17 cellular contexts compared by ENCODE assay signal in genomic region chr4:3825530-3825929, GRCh38. TPM values are rescaled to one million over a fixed set of nuclear protein-coding genes. Genes with fewer than 3 reads are reported as not detected.
DNase-seq lines count a peak whose midpoint lies in the region; ATAC-seq, FAIRE-seq and TF ChIP-seq lines count a peak whose summit lies in the region.
"Had no signal": no experiment of that assay in that cellular context is flagged by ENCODE, and none has a peak within 500 bp of the region (broad histone marks: within the 10 kb centered on the region; RNA-seq: fewer than 3 reads in every experiment).

No MANE protein-coding gene starts in this region.

- no peaks in the 10 kb centered on the region for H4K20me1 ChIP-seq in IMR-90 (ENCODE audit: insufficient read depth, low read length)
- H4K20me1 ChIP-seq: BLaER1 had no signal

- no peak for FAIRE-seq in kidney (lab: Jason Lieb, UNC)
- FAIRE-seq: H1 had no signal

- H3K23ac ChIP-seq in IMR-90 (ENCODE audit: low read depth, low read length) (no peak overlapping the region), neuronal stem cell (ENCODE audit: low read depth, low read length, poor library complexity) (no peak overlapping the region)

- no peak for ATAC-seq in Right ventricle myocardium inferior
- no peak for ATAC-seq in IMR-90 (ENCODE audit: low read depth)

- TF ChIP-seq RAD21 in IMR-90 (IDR thresholded peaks at IDR 0.05; ENCODE audit: low read length): no peak

- WGBS in IMR-90 (ENCODE audit: extremely low coverage in 2 of 2, insufficient read length in 1 of 2), 2 experiments: 80% methylated on average over 2 of the region's 11 CpGs; no CpG with 5 or more reads in 1 of the 2 experiments
- WGBS in neuronal stem cell (ENCODE audit: extremely low coverage in 2 of 2, insufficient read length in 2 of 2, insufficient replicate concordance in 1 of 2), 2 donors: no CpG with 5 or more reads among the region's 11 CpGs

- peaks cover 25% of the 10 kb centered on the region for H3K27me3 ChIP-seq in IMR-90 (ENCODE audit: control insufficient read depth, insufficient read depth, low read length)
- H3K27me3 ChIP-seq in neuronal stem cell (ENCODE audit: control insufficient read depth in 3 of 3, insufficient read depth in 3 of 3, low read depth in 1 of 3, low read length in 3 of 3): peaks cover 0 to 30% (median 8%) of the 10 kb centered on the region in 3 experiments
- H3K27me3 ChIP-seq: BLaER1 had no signal

- no peak for TF ChIP-seq POLR2A in IMR-90 (IDR thresholded peaks at IDR 0.05; ENCODE audit: low read depth, low read length)

- H3K4me3 ChIP-seq in IMR-90 (ENCODE audit: insufficient read depth, low read depth, low read length) (no peak overlapping the region), kidney (ENCODE audit: low read length in 2 of 2) (no peak overlapping the region), neuronal stem cell (ENCODE audit: low read length in 2 of 2) (no peak overlapping the region)
- H3K4me3 ChIP-seq: BLaER1 had no signal

- CTCF ChIA-PET in IMR-90 (lab: Yijun Ruan, JAX): no interaction called here

- H2AFZ ChIP-seq in IMR-90 (replicated peaks; ENCODE audit: low read length, poor library complexity) (peak overlapping the region; percentile 51), neuronal stem cell (ENCODE audit: low read length) (no peak overlapping the region)

- in situ Hi-C loops in IMR-90 (cut with MboI; ENCODE audit: low sequenced_read_pairs): no loop called here

- H3K18ac ChIP-seq in IMR-90 (ENCODE audit: low read depth, low read length) (no peak overlapping the region), neuronal stem cell (ENCODE audit: low read length) (no peak overlapping the region)

- H4K8ac ChIP-seq in IMR-90 (ENCODE audit: low read depth in 2 of 2, low read length in 2 of 2): no peak overlapping the region
- no peak overlapping the region for H4K8ac ChIP-seq in neuronal stem cell (ENCODE audit: low read depth, low read length)

- dilution Hi-C loops in IMR-90 (cut with HindIII; ENCODE audit: low sequenced_read_pairs, unreplicated experiment): no loop called here

- H3K4me1 ChIP-seq in IMR-90 (ENCODE audit: control insufficient read depth, insufficient read depth, low read length) (no peaks in the 10 kb centered on the region), kidney (ENCODE audit: control insufficient read depth in 1 of 2, insufficient read depth in 1 of 2, low read depth in 1 of 2, low read length in 2 of 2) (peaks cover 10 to 19% of the 10 kb centered on the region in 2 donors), neuronal stem cell (ENCODE audit: control insufficient read depth in 2 of 2, insufficient read depth in 1 of 2, low read depth in 1 of 2, low read length in 2 of 2) (peaks cover 0 to 34% of the 10 kb centered on the region in 2 donors)

- H2AK9ac ChIP-seq in IMR-90 (replicated peaks; ENCODE audit: low read depth, low read length, poor library complexity): no peak overlapping the region

- no peak overlapping the region for H3K27ac ChIP-seq in IMR-90 (ENCODE audit: insufficient read depth, low read length)
- H3K27ac ChIP-seq in kidney (ENCODE audit: low read depth in 2 of 2, low read length in 2 of 2): no peak overlapping the region
- H3K27ac ChIP-seq in neuronal stem cell (replicated peaks; ENCODE audit: low read length): no peak overlapping the region
- H3K27ac ChIP-seq: BLaER1 had no signal

- H3K9ac ChIP-seq in IMR-90 (ENCODE audit: low read depth, low read length) (no peak overlapping the region), kidney (ENCODE audit: low read length in 2 of 2) (no peak overlapping the region), neuronal stem cell (ENCODE audit: low read depth, low read length, poor library complexity) (no peak overlapping the region)
- H3K9ac ChIP-seq: BLaER1 had no signal

- H3K14ac ChIP-seq in IMR-90 (replicated peaks; ENCODE audit: low read depth, low read length) (no peak overlapping the region), neuronal stem cell (ENCODE audit: low read length) (no peak overlapping the region)

- no peak overlapping the region for H4K5ac ChIP-seq in IMR-90 (ENCODE audit: low read depth, low read length)

- H3K9me1 ChIP-seq in IMR-90 (ENCODE audit: insufficient read depth, low read length): no peaks in the 10 kb centered on the region

- H4K91ac ChIP-seq in IMR-90 (ENCODE audit: insufficient read depth, low read depth, low read length) (no peak overlapping the region), neuronal stem cell (ENCODE audit: low read depth, low read length, poor library complexity) (no peak overlapping the region)

- H3K79me1 ChIP-seq in IMR-90 (ENCODE audit: low read depth in 1 of 2, low read length in 2 of 2) (no peaks in the 10 kb centered on the region), neuronal stem cell (ENCODE audit: low read depth, low read length) (no peaks in the 10 kb centered on the region)

- H2BK20ac ChIP-seq in IMR-90 (ENCODE audit: low read depth, low read length): no peak overlapping the region

- DNase-seq in Right ventricle myocardium inferior (ENCODE audit: missing footprints): peak; percentile 21
- no peak for DNase-seq in cardiac septum (ENCODE audit: low spot score)
- no peak for DNase-seq in IMR-90
- peak; percentile 35 for DNase-seq in kidney
- no peak for DNase-seq in neuronal stem cell (ENCODE audit: low spot score)
- no peak for DNase-seq in stimulated activated CD4-positive, alpha-beta T cell treated with anti-CD3 and anti-CD28 coated beads, Interleukin-4, amount 100 ng/mL, for 1 hour
- DNase-seq in stimulated activated CD4-positive, alpha-beta T cell treated with anti-CD3 and anti-CD28 coated beads, Interleukin-12 subunit alpha, Interleukin-12 subunit beta, amount 100 ng/mL, for 4 hours: no peak
- DNase-seq: 8988T; CD4-positive, alpha-beta memory T cell; DMS153; DMS79; GDM1; H9 had no signal

- H2BK12ac ChIP-seq in neuronal stem cell (ENCODE audit: low read length): peak overlapping the region; percentile 44

- TF ChIP-seq CTCF in IMR-90 (conservative IDR thresholded peaks at IDR 0.05; ENCODE audit: low read depth, low read length) (no peak), kidney (IDR thresholded peaks at IDR 0.05; ENCODE audit: borderline replicate concordance, extremely low read depth, insufficient read depth) (no peak)

- no peak overlapping the region for H3K56ac ChIP-seq in IMR-90 (ENCODE audit: extremely low read depth, insufficient read depth, low read length)

- no peak overlapping the region for H2BK120ac ChIP-seq in IMR-90 (ENCODE audit: low read depth, low read length)
- H2BK120ac ChIP-seq in neuronal stem cell (ENCODE audit: low read depth, low read length): no peak overlapping the region

- H3K4ac ChIP-seq in IMR-90 (ENCODE audit: low read depth, low read length) (no peak overlapping the region), neuronal stem cell (ENCODE audit: low read length) (no peak overlapping the region)

- no peak overlapping the region for H3K4me2 ChIP-seq in IMR-90 (ENCODE audit: low read depth, low read length)
- no peak overlapping the region for H3K4me2 ChIP-seq in neuronal stem cell (ENCODE audit: insufficient read depth, low read length, poor library complexity, severe bottlenecking)
- H3K4me2 ChIP-seq: BLaER1 had no signal

- BruUV-seq in IMR-90 (replicated peaks; lab: Mats Ljungman, UMichigan): no TSS peak

- H3K36me3 ChIP-seq in IMR-90 (ENCODE audit: control insufficient read depth, insufficient read depth, low read length) (no peaks in the 10 kb centered on the region), kidney (ENCODE audit: control insufficient read depth in 1 of 2, insufficient read depth in 2 of 2, low read length in 2 of 2) (no peaks in the 10 kb centered on the region), neuronal stem cell (replicated peaks in 1 of 2; ENCODE audit: control insufficient read depth in 2 of 2, insufficient read depth in 2 of 2, low read length in 2 of 2) (no peaks in the 10 kb centered on the region)
- H3K36me3 ChIP-seq: BLaER1 had no signal

- POLR2A ChIA-PET in IMR-90 (lab: Charles Lee; ENCODE audit: unreplicated experiment): no interaction called here

- H3K9me3 ChIP-seq in IMR-90 (ENCODE audit: control insufficient read depth, insufficient read depth, low read length): no peaks in the 10 kb centered on the region
- no peaks in the 10 kb centered on the region for H3K9me3 ChIP-seq in kidney (ENCODE audit: control insufficient read depth in 1 of 2, low read length in 2 of 2)
- H3K9me3 ChIP-seq in neuronal stem cell (replicated peaks in 1 of 2; ENCODE audit: control insufficient read depth in 2 of 2, insufficient read depth in 1 of 2, low read depth in 1 of 2, low read length in 2 of 2): peaks cover 0 to 2% of the 10 kb centered on the region in 2 donors
- H3K9me3 ChIP-seq: BLaER1 had no signal

- H2BK15ac ChIP-seq in IMR-90 (ENCODE audit: low read depth, low read length) (no peak overlapping the region), neuronal stem cell (ENCODE audit: low read length) (no peak overlapping the region)

- intact Hi-C loops in Right ventricle myocardium inferior (cut with DNase I) (no loop called here), cardiac septum (cut with DNase I) (no loop called here), IMR-90 (cut with micrococcal nuclease) (no loop called here), kidney (cut with DNase I) (no loop called here)

- H2AK5ac ChIP-seq in IMR-90 (ENCODE audit: low read depth, low read length): no peak overlapping the region
- peak overlapping the region; percentile 85 for H2AK5ac ChIP-seq in neuronal stem cell (ENCODE audit: low read depth, low read length)

- H2BK5ac ChIP-seq in IMR-90 (ENCODE audit: low read depth, low read length, poor library complexity, severe bottlenecking) (no peak overlapping the region), neuronal stem cell (ENCODE audit: low read length) (peak overlapping the region; percentile 73)

TF ChIP-seq in IMR-90, 13 proteins besides CTCF, POLR2A, EP300 and RAD21 (continues in another document):
- no peak for TF ChIP-seq ELK1 (IDR thresholded peaks at IDR 0.05; ENCODE audit: borderline replicate concordance, low read depth, low read length)
- TF ChIP-seq BHLHE40 (IDR thresholded peaks at IDR 0.05; ENCODE audit: low read depth, low read length): no peak

RNA-seq across cellular contexts. Expression of gene ADRA2C, which starts 59.3 kb away (rescaled TPM):
- total RNA-seq in Right ventricle myocardium inferior (6.9 TPM), cardiac septum (5.4 TPM), IMR-90 (2012; rRNA removed) (under 0.01 and 0.28 TPM in 2 replicates), kidney (36.2 TPM)
- polyA plus RNA-seq in IMR-90 (2012; rRNA removed) (0.14 and 0.36 TPM in 2 replicates), kidney (ENCODE audit: insufficient read depth, low read depth, low replicate concordance) (21.9 TPM)
- polyA plus RNA-seq in IMR-90 (2012; cell fraction: cytosol; rRNA removed): 0.10 and 0.22 TPM in 2 replicates
- 0.18 and 0.37 TPM in 2 replicates for polyA plus RNA-seq in IMR-90 (2012; cell fraction: nucleus; rRNA removed; ENCODE audit: low replicate concordance)
- 7.7 TPM for polyA plus RNA-seq in neuronal stem cell (2013, experiment 1 of 2)
- polyA plus RNA-seq in neuronal stem cell (2013, experiment 2 of 2): 7.2 TPM
- total RNA-seq: CD4-positive, alpha-beta memory T cell had no signal
- polyA plus RNA-seq: AG04450; CD14-positive monocyte; CD4-positive, alpha-beta memory T cell had no signal

Comparison
In these comparisons a context has a peak if more than half of its experiments do, and no peak if none do; other contexts are left out.
1. DNase-seq: peak in Right ventricle myocardium inferior (single experiment) and kidney (single experiment); none in cardiac septum (single experiment), IMR-90 (single experiment), neuronal stem cell (single experiment), stimulated activated CD4-positive, alpha-beta T cell treated with anti-CD3 and anti-CD28 coated beads, Interleukin-4, amount 100 ng/mL, for 1 hour (single experiment) and stimulated activated CD4-positive, alpha-beta T cell treated with anti-CD3 and anti-CD28 coated beads, Interleukin-12 subunit alpha, Interleukin-12 subunit beta, amount 100 ng/mL, for 4 hours (single experiment).